In the genomic region with DNA sequence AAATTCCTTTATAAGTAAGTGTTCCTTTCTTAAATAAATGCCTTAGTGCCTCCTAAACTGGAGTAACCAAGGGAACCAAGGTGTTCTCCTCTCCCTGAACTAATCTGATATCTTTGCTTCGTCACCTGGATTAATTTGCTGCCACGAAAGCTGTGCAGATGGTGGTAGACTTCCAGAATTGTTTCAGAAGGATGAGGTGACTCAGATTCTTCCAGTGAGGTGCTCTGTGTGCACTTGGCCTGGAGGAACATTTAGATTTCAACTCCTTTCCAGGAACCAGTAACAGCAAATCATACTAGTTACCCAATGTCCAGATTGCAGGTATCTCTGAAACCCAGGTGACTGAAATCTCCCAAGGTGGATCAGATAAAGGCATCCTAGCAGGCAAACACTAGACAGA, we compare ENCODE assay signal across 23 cellular contexts.
DNase-seq lines count a peak whose midpoint lies in the region; ATAC-seq, FAIRE-seq and TF ChIP-seq lines count a peak whose summit lies in the region.
"Had no signal": no experiment of that assay in that cellular context is flagged by ENCODE, and none has a peak within 500 bp of the region (broad histone marks: within the 10 kb centered on the region; RNA-seq: fewer than 3 reads in every experiment).

No MANE protein-coding gene starts in this region.

- H3K56ac ChIP-seq in H1 (replicated peaks; ENCODE audit: insufficient read length, low read depth, low read length) (no peak overlapping the region), mesendoderm (ENCODE audit: low read length) (no peak overlapping the region)

- CTCF ChIA-PET in WTC11 (lab: Charles Lee) (interaction anchor here (1.2 kb wide), 1 partner anchor 19 kb away, joined by 4 read pairs; no protein-coding TSS in a partner anchor), H1 (lab: Charles Lee; ENCODE audit: partially characterized antibody) (interaction anchor here (0.6 to 1.4 kb wide), 3 partner anchors 66 to 125 kb away, joined by 3 to 4 read pairs (median 4); no protein-coding TSS in a partner anchor)

- peak overlapping the region; percentile 62 for H3K27ac Mint-ChIP-seq in WTC11
- H3K27ac Mint-ChIP-seq: CD8-positive, alpha-beta memory T cell had no signal

- no peak overlapping the region for H3K27ac ChIP-seq in H1 (ENCODE audit: low read depth, low read length)
- H3K27ac ChIP-seq in iPS-20b (ENCODE audit: low read length), result no peak overlapping the region
- H3K27ac ChIP-seq in mesendoderm (ENCODE audit: low read depth, low read length), result no peak overlapping the region
- H3K27ac ChIP-seq: HL-60 had no signal

- peaks cover 0 to 6% (median 0%) of the 10 kb centered on the region in 4 experiments; a peak in 1 of 8 replicates for H3K36me3 ChIP-seq in H1 (ENCODE audit: control insufficient read depth in 2 of 4, insufficient read depth in 4 of 4, low read length in 3 of 4)
- H3K36me3 ChIP-seq in iPS-20b (ENCODE audit: insufficient read depth, low read depth, low read length), result no peaks in the 10 kb centered on the region
- H3K36me3 ChIP-seq in mesendoderm (ENCODE audit: control insufficient read depth, insufficient read depth, low read length), result no peaks in the 10 kb centered on the region
- H3K36me3 ChIP-seq: BE2C had no signal

- peaks cover 0 to 13% of the 10 kb centered on the region in 2 experiments; a peak in 2 of 4 replicates for H3K79me2 ChIP-seq in H1 (ENCODE audit: control insufficient read depth in 1 of 2, insufficient read depth in 2 of 2, low read length in 2 of 2)
- no peaks in the 10 kb centered on the region for H3K79me2 ChIP-seq in mesendoderm (ENCODE audit: control insufficient read depth, insufficient read depth, low read length)

- H3K4me1 Mint-ChIP-seq in WTC11, result peaks cover 60% of the 10 kb centered on the region
- H3K4me1 Mint-ChIP-seq: CD4-positive, CD25-positive, alpha-beta regulatory T cell; CD8-positive, alpha-beta memory T cell had no signal

- H3K9me3 Mint-ChIP-seq in WTC11, result peaks cover 27% of the 10 kb centered on the region

- H3K79me1 ChIP-seq in H1 (ENCODE audit: low read depth, low read length), result no peaks in the 10 kb centered on the region; the same call in 1 of the 2 replicates
- H3K79me1 ChIP-seq in mesendoderm (ENCODE audit: low read length), result peaks cover 5% of the 10 kb centered on the region

- TF ChIP-seq POLR2A in H1 (IDR thresholded peaks at IDR 0.05; ENCODE audit: control extremely low read depth in 1 of 2, low read depth in 2 of 2, low read length in 2 of 2), result no peak

- H3K4ac ChIP-seq in H1 (replicated peaks; ENCODE audit: insufficient read length, low read depth, low read length) (no peak overlapping the region), mesendoderm (ENCODE audit: low read depth, low read length) (no peak overlapping the region)

- TF ChIP-seq CTCF in WTC11 (IDR thresholded peaks at IDR 0.05) (no peak), H1 (IDR thresholded peaks at IDR 0.05; ENCODE audit: control extremely low read depth in 1 of 3, insufficient read depth in 1 of 3, low read depth in 1 of 3, low read length in 3 of 3) (no peak)

- FAIRE-seq in H1 (lab: Jason Lieb, UNC), result no peak
- FAIRE-seq: A204.1, D721Med, G401.6, GM12891, HTR-8/SVneo, K562 had no signal

- no peaks in the 10 kb centered on the region; the same call in 1 of the 2 replicates for H3K23me2 ChIP-seq in H1 (ENCODE audit: low read depth, low read length)

- 0 out of 4 replicates have a peak overlapping the region, but pooled peaks of 1 of the 2 experiments have one; percentile 27 for H3K4me2 ChIP-seq in H1 (ENCODE audit: insufficient read depth in 1 of 2, low read depth in 2 of 2, low read length in 2 of 2)
- no peak overlapping the region for H3K4me2 ChIP-seq in mesendoderm (ENCODE audit: low read length)

- no peak for TF ChIP-seq RAD21 in H1 (IDR thresholded peaks at IDR 0.05 in 1 of 2, conservative IDR thresholded peaks at IDR 0.05 in 1 of 2; ENCODE audit: low read depth in 2 of 2, low read length in 2 of 2)

- no peaks in the 10 kb centered on the region for H3K27me3 Mint-ChIP-seq in WTC11 (ENCODE audit: low read depth)
- H3K27me3 Mint-ChIP-seq: CD4-positive, CD25-positive, alpha-beta regulatory T cell; CD8-positive, alpha-beta memory T cell had no signal

- peaks cover 0 to 17% (median 14%) of the 10 kb centered on the region in 4 experiments; a peak in 5 of 7 replicates for H3K4me1 ChIP-seq in H1 (replicated peaks in 1 of 4; ENCODE audit: control insufficient read depth in 3 of 4, insufficient read depth in 4 of 4, low read length in 3 of 4)
- peaks cover 34% of the 10 kb centered on the region for H3K4me1 ChIP-seq in iPS-20b (ENCODE audit: insufficient read depth, low read length)
- peaks cover 2% of the 10 kb centered on the region for H3K4me1 ChIP-seq in mesendoderm (ENCODE audit: control insufficient read depth, low read depth, low read length)
- H3K4me1 ChIP-seq: BE2C had no signal

- H3K9me3 ChIP-seq in H1 (ENCODE audit: insufficient read depth in 2 of 2, low read depth in 1 of 2, low read length in 1 of 2) (no peaks in the 10 kb centered on the region), iPS-20b (ENCODE audit: insufficient read depth, low read depth, low read length) (no peaks in the 10 kb centered on the region)
- H3K9me3 ChIP-seq: BE2C had no signal

- H2AK5ac ChIP-seq in H1 (ENCODE audit: low read depth, low read length), result no peak overlapping the region
- H2AK5ac ChIP-seq in mesendoderm (ENCODE audit: low read length), result no peak overlapping the region

- WGBS in H1 (ENCODE audit: extremely low coverage in 1 of 2, insufficient coverage in 1 of 2, insufficient read length in 1 of 2, insufficient replicate concordance in 2 of 2, low coverage in 1 of 2, low lambda C conversion rate in 2 of 2, missing lambda C conversion rate in 1 of 2), 2 experiments, result 91% methylated on average over 2 of the region's 2 CpGs; no CpG with 5 or more reads in 1 of the 2 experiments
- no CpG with 5 or more reads among the region's 2 CpGs for WGBS in mesendoderm (ENCODE audit: extremely low coverage, insufficient coverage, low lambda C conversion rate)

- no peak for DNase-seq in WTC11 (ENCODE audit: low spot score)
- no peak for DNase-seq in H1 (ENCODE audit: low read depth in 1 of 2, low spot score in 2 of 2)
- no peak for DNase-seq in mesendoderm
- no peak for DNase-seq in activated naive CD4-positive, alpha-beta T cell (lab: John Stamatoyannopoulos, UW)
- no peak for DNase-seq in activated T-cell treated with anti-CD3 and anti-CD28 coated beads for 4 hours
- no peak for DNase-seq in HT-29 (ENCODE audit: low spot score)
- DNase-seq: ACHN; BE2C; C1 segment of cervical spinal cord; CD4-positive, CD25-positive, alpha-beta regulatory T cell; CD8-positive, alpha-beta memory T cell; COR-L47; HCEC 1CT; IMR-90 had no signal

- no peak overlapping the region for H2BK12ac ChIP-seq in H1 (ENCODE audit: low read depth, low read length)

- H3K23ac ChIP-seq in H1 (ENCODE audit: insufficient read length) (no peak overlapping the region), mesendoderm (ENCODE audit: low read length) (peak overlapping the region; percentile 48)

- H2BK120ac ChIP-seq in H1 (replicated peaks; ENCODE audit: low read depth, low read length) (peak overlapping the region; percentile 24), mesendoderm (ENCODE audit: low read depth, low read length) (no peak overlapping the region)

- no peak overlapping the region for H4K91ac ChIP-seq in H1 (replicated peaks; ENCODE audit: insufficient read length, low read length)

- H3K14ac ChIP-seq in H1 (ENCODE audit: insufficient read length), result no peak overlapping the region

- POLR2A ChIA-PET in WTC11 (lab: Charles Lee) (no interaction called here), H1 (lab: Charles Lee; ENCODE audit: partially characterized antibody) (no interaction called here)

- H3K9ac ChIP-seq in H1 (replicated peaks in 1 of 4; ENCODE audit: extremely low read depth in 1 of 4, low read depth in 3 of 4, low read length in 3 of 4) (no peak overlapping the region), iPS-20b (ENCODE audit: low read depth, low read length) (peak overlapping the region; percentile 4; the same call in 1 of the 2 replicates), mesendoderm (ENCODE audit: low read length) (no peak overlapping the region)

- H2BK20ac ChIP-seq in H1 (ENCODE audit: low read length), result no peak overlapping the region

- H2BK15ac ChIP-seq in H1 (ENCODE audit: low read length), result no peak overlapping the region
- no peak overlapping the region for H2BK15ac ChIP-seq in mesendoderm (replicated peaks; ENCODE audit: low read depth)

- no peak for TF ChIP-seq EP300 in H1 (IDR thresholded peaks at IDR 0.05; ENCODE audit: borderline replicate concordance in 1 of 2, low read depth in 2 of 2, low read length in 2 of 2)

- no peak overlapping the region for H2BK5ac ChIP-seq in H1 (ENCODE audit: low read depth, low read length)
- H2BK5ac ChIP-seq in mesendoderm (ENCODE audit: low read length), result no peak overlapping the region

- no peaks in the 10 kb centered on the region for H4K20me1 ChIP-seq in H1 (replicated peaks in 1 of 2; ENCODE audit: control insufficient read depth in 1 of 2, insufficient read depth in 2 of 2, low read length in 2 of 2)

- no peak overlapping the region for H3K4me3 Mint-ChIP-seq in WTC11
- H3K4me3 Mint-ChIP-seq: CD8-positive, alpha-beta memory T cell had no signal

- H3K27me3 ChIP-seq in H1 (replicated peaks in 1 of 4; ENCODE audit: control insufficient read depth in 3 of 4, extremely low read depth in 1 of 4, insufficient read depth in 3 of 4, low read length in 3 of 4) (no peaks in the 10 kb centered on the region), iPS-20b (ENCODE audit: insufficient read depth, low read length) (no peaks in the 10 kb centered on the region), mesendoderm (ENCODE audit: insufficient read depth, low read length, poor library complexity) (no peaks in the 10 kb centered on the region)
- H3K27me3 ChIP-seq: BE2C had no signal

- H4K8ac ChIP-seq in H1 (ENCODE audit: extremely low read depth, insufficient read depth, low read length) (no peak overlapping the region), mesendoderm (ENCODE audit: low read depth, low read length) (no peak overlapping the region)

- H3K36me3 Mint-ChIP-seq in WTC11, result peaks cover 28% of the 10 kb centered on the region
- H3K36me3 Mint-ChIP-seq: CD4-positive, CD25-positive, alpha-beta regulatory T cell; CD8-positive, alpha-beta memory T cell had no signal

- no peak overlapping the region for H3K4me3 ChIP-seq in H1 (ENCODE audit: extremely low read depth in 1 of 4, insufficient read depth in 2 of 4, low read depth in 3 of 4, low read length in 4 of 4)
- H3K4me3 ChIP-seq in iPS-20b (ENCODE audit: low read length), result no peak overlapping the region; the same call in 1 of the 2 replicates
- H3K4me3 ChIP-seq in mesendoderm (ENCODE audit: low read length), result no peak overlapping the region
- H3K4me3 ChIP-seq: K562 had no signal

- H4K5ac ChIP-seq in H1 (ENCODE audit: insufficient read length, low read depth, low read length) (no peak overlapping the region), mesendoderm (ENCODE audit: low read length) (no peak overlapping the region)

- ATAC-seq in WTC11 (no peak), HG03521 (IDR thresholded peaks at IDR 0.05; ENCODE audit: unreplicated experiment) (no peak)
- ATAC-seq: K562 had no signal

- H3K18ac ChIP-seq in H1 (ENCODE audit: extremely low read depth, low read length) (no peak overlapping the region; the same call in 1 of the 2 replicates), mesendoderm (ENCODE audit: low read length) (no peak overlapping the region)

- H2AFZ ChIP-seq in H1 (ENCODE audit: low read length), result no peak overlapping the region

TF ChIP-seq in H1, 55 proteins besides CTCF, POLR2A, EP300 and RAD21 (continues in another document):
- TF ChIP-seq TBP (IDR thresholded peaks at IDR 0.05; ENCODE audit: low read depth, low read length), result no peak
